In genomic region chr2:25558262-25558661, GRCh38 we compare ENCODE assay signal across 1 cellular context.
TF ChIP-seq lines count a peak whose summit lies in the region.

No MANE protein-coding gene starts in this region.

TF ChIP-seq in WTC11, 78 proteins besides CTCF, POLR2A, EP300 and RAD21 (continued from another document):
- no peak for TF ChIP-seq TCF7 (CRISPR knock-in tag; IDR thresholded peaks at IDR 0.05; ENCODE audit: low read depth)
TF ChIP-seq in WTC11: peak in this region for 0.
